12 cellular contexts compared by ENCODE assay signal in genomic region chr2:230893338-230893737, GRCh38. TPM values are rescaled to one million over a fixed set of nuclear protein-coding genes. Genes with fewer than 3 reads are reported as not detected.
DNase-seq lines count a peak whose midpoint lies in the region; ATAC-seq and TF ChIP-seq lines count a peak whose summit lies in the region.
"Had no signal": no experiment of that assay in that cellular context is flagged by ENCODE, and none has a peak within 500 bp of the region (broad histone marks: within the 10 kb centered on the region; RNA-seq: fewer than 3 reads in every experiment).

No MANE protein-coding gene starts in this region.

- H3K27ac Mint-ChIP-seq in activated T-helper 17 cell treated with anti-CD3 and anti-CD28 coated beads, Interleukin-2, amount 50 U/mL, for 72 hours: no peak overlapping the region
- H3K27ac Mint-ChIP-seq: activated naive CD4-positive, alpha-beta T cell treated with anti-CD3 and anti-CD28 coated beads, Interleukin-2, amount 50 U/mL, for 24 hours had no signal

- peak; percentile 27 for DNase-seq in ELF-1 (ENCODE audit: low read depth, low spot score)
- no peak for DNase-seq in glomerular visceral epithelial cell (ENCODE audit: extremely low spot score)
- DNase-seq in foreskin keratinocyte: no peak
- DNase-seq in KBM-7: no peak
- DNase-seq in colonic mucosa: no peak
- DNase-seq: NCI-H526 treated with DMSO at 0.1 percent for 48 hours had no signal

- no peak overlapping the region for H3K4me3 ChIP-seq in colonic mucosa

- H3K4me1 Mint-ChIP-seq in activated T-helper 17 cell treated with anti-CD3 and anti-CD28 coated beads, Interleukin-2, amount 50 U/mL, for 72 hours: no peaks in the 10 kb centered on the region

- no peak overlapping the region for H3K4me3 Mint-ChIP-seq in activated T-helper 17 cell treated with anti-CD3 and anti-CD28 coated beads, Interleukin-2, amount 50 U/mL, for 72 hours
- H3K4me3 Mint-ChIP-seq: activated naive CD4-positive, alpha-beta T cell treated with anti-CD3 and anti-CD28 coated beads, Interleukin-2, amount 50 U/mL, for 24 hours had no signal

- H3K27ac ChIP-seq in foreskin keratinocyte: no peak overlapping the region
- no peak overlapping the region for H3K27ac ChIP-seq in colonic mucosa

- TF ChIP-seq CTCF in foreskin keratinocyte (conservative IDR thresholded peaks at IDR 0.05): no peak
- TF ChIP-seq CTCF in colonic mucosa (IDR thresholded peaks at IDR 0.05): no peak

- no peaks in the 10 kb centered on the region for H3K4me1 ChIP-seq in foreskin keratinocyte
- peaks cover 8% of the 10 kb centered on the region for H3K4me1 ChIP-seq in colonic mucosa

- peaks cover 27% of the 10 kb centered on the region for H3K27me3 Mint-ChIP-seq in activated T-helper 17 cell treated with anti-CD3 and anti-CD28 coated beads, Interleukin-2, amount 50 U/mL, for 72 hours

- H3K9me3 Mint-ChIP-seq in activated T-helper 17 cell treated with anti-CD3 and anti-CD28 coated beads, Interleukin-2, amount 50 U/mL, for 72 hours: no peaks in the 10 kb centered on the region
- H3K9me3 Mint-ChIP-seq: activated naive CD4-positive, alpha-beta T cell treated with anti-CD3 and anti-CD28 coated beads, Interleukin-2, amount 50 U/mL, for 24 hours had no signal

- no peaks in the 10 kb centered on the region for H3K36me3 Mint-ChIP-seq in activated T-helper 17 cell treated with anti-CD3 and anti-CD28 coated beads, Interleukin-2, amount 50 U/mL, for 72 hours (ENCODE audit: low read depth)
- H3K36me3 Mint-ChIP-seq: activated naive CD4-positive, alpha-beta T cell treated with anti-CD3 and anti-CD28 coated beads, Interleukin-2, amount 50 U/mL, for 24 hours had no signal

- intact Hi-C loops in colonic mucosa (cut with DNase I): no loop called here

- H3K27me3 ChIP-seq in foreskin keratinocyte: peaks cover 5% of the 10 kb centered on the region
- H3K27me3 ChIP-seq in colonic mucosa: no peaks in the 10 kb centered on the region

- ATAC-seq in GM19372 (IDR thresholded peaks at IDR 0.05; ENCODE audit: low read depth, unreplicated experiment): peak; percentile 56
- peak; percentile 73 for ATAC-seq in HG02885 (IDR thresholded peaks at IDR 0.05; ENCODE audit: poor library complexity, unreplicated experiment)
- ATAC-seq in activated T-helper 17 cell treated with anti-CD3 and anti-CD28 coated beads, Interleukin-2, amount 50 U/mL, for 72 hours (replicated peaks): peak; percentile 75
- no peak for ATAC-seq in foreskin keratinocyte

- no peak overlapping the region for H3K9ac ChIP-seq in colonic mucosa (ENCODE audit: low read depth in 2 of 2, low read length in 2 of 2)

- H3K36me3 ChIP-seq in colonic mucosa: no peaks in the 10 kb centered on the region

- H3K9me3 ChIP-seq in colonic mucosa: no peaks in the 10 kb centered on the region

- in situ Hi-C loops in KBM-7 (cut with MboI; ENCODE audit: low pct_unique_long_range_greater_than_20kb, low sequenced_read_pairs): no loop called here

RNA-seq across cellular contexts. Expression of gene ITM2C, which starts 28.6 kb away (rescaled TPM):
- total RNA-seq in activated T-helper 17 cell treated with anti-CD3 and anti-CD28 coated beads, Interleukin-2, amount 50 U/mL, for 72 hours: 10 to 100 TPM; 28.7 to 45.0 TPM
- total RNA-seq in foreskin keratinocyte (51.2 and 51.6 TPM in 2 replicates), colonic mucosa (1,000 to 10,000 TPM; 1,192 to 1,707 TPM)
- polyA plus RNA-seq in foreskin keratinocyte: 53.7 and 56.0 TPM in 2 replicates

RNA-seq across cellular contexts. Expression of gene GPR55, which starts 31.7 kb away (rescaled TPM):
- 10 to 100 TPM; 11.1 to 19.9 TPM for total RNA-seq in activated T-helper 17 cell treated with anti-CD3 and anti-CD28 coated beads, Interleukin-2, amount 50 U/mL, for 72 hours
- total RNA-seq in foreskin keratinocyte (not detected in 2 replicates), colonic mucosa (1 to 10 TPM in 1 of 2 donors, under 1 TPM in 1; 0.35 to 1.0 TPM)
- polyA plus RNA-seq in foreskin keratinocyte: not detected in 2 replicates
- total RNA-seq: osteoblast had no signal
- polyA plus RNA-seq: BJ had no signal

Comparison
In these comparisons a context has a peak if more than half of its experiments do, and no peak if none do; other contexts are left out.
1. RNA of gene ITM2C, which starts 28.6 kb away (total RNA-seq): 1,192 to 1,707 TPM in colonic mucosa; 51.2 to 51.6 TPM in foreskin keratinocyte and 28.7 to 45.0 TPM in activated T-helper 17 cell treated with anti-CD3 and anti-CD28 coated beads, Interleukin-2, amount 50 U/mL, for 72 hours; every median in the first group is over 10 times any median in the second.
2. RNA of gene GPR55, which starts 31.7 kb away (total RNA-seq): 11.1 to 19.9 TPM in activated T-helper 17 cell treated with anti-CD3 and anti-CD28 coated beads, Interleukin-2, amount 50 U/mL, for 72 hours; 0.35 to 1.0 TPM in colonic mucosa and not detected in foreskin keratinocyte; every median in the first group is over 4 times any median in the second.